ENCODE assay signal across 1 cellular context in the genomic region with DNA sequence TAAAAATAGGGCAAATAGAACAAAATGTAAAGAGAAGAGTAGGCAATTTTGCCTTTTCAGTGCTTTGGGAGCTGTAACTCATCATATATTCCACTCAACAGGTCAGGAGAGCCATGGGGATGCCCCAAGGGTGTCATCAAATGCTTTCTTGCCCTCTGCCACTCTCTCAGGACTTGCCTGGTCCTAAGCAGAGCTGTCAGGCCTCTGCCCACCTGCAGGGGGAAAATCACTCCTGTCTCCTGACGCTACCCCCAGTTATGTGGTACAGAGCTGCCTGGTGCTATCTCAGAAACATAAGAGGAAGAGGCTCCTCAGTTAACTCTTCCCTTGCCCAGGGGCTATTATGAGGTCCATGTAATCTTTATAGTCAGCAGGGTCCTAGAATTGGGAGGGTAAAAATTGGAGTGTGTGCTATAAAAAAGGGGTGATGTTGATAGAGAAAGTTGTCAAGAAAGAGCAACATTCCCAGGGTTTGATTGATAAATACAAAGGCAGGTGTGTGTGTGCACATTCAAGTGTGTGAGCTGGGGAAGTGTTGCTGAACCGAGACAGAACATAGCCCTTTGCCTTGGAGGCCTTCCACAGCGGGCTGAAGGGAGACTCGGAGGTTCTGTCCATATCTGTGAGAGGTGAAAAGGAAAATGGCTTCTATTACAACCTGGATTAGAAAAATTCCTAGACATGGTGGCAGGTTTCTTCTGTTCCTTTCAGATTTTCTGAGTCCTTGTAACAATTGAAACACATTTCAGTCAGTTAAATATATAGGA.
TF ChIP-seq lines count a peak whose summit lies in the region.

No MANE protein-coding gene starts in this region.

TF ChIP-seq in H1, 55 proteins besides CTCF, POLR2A, EP300 and RAD21:
- TF ChIP-seq HDAC2 (IDR thresholded peaks at IDR 0.05; ENCODE audit: borderline replicate concordance in 1 of 2, low read depth in 2 of 2, low read length in 2 of 2) = no peak
- no peak for TF ChIP-seq CBX5 (IDR thresholded peaks at IDR 0.05; ENCODE audit: low read depth, low read length)
- no peak for TF ChIP-seq SAP30 (IDR thresholded peaks at IDR 0.05; ENCODE audit: insufficient read depth, insufficient replicate concordance, low read length)
- TF ChIP-seq CREB1 (IDR thresholded peaks at IDR 0.05) = no peak
- TF ChIP-seq SIRT6 (IDR thresholded peaks at IDR 0.05; ENCODE audit: low read length) = no peak
- TF ChIP-seq GTF2F1 (IDR thresholded peaks at IDR 0.05; ENCODE audit: borderline replicate concordance, low read depth, low read length) = no peak
- TF ChIP-seq SUZ12 (IDR thresholded peaks at IDR 0.05; ENCODE audit: low read length) = no peak
- TF ChIP-seq RFX5 (IDR thresholded peaks at IDR 0.05; ENCODE audit: borderline replicate concordance, low read depth, low read length) = no peak
- TF ChIP-seq SP4 (IDR thresholded peaks at IDR 0.05; ENCODE audit: low read length) = no peak
